Comparison of ENCODE assay signal across 1 cellular context in genomic region chr7:116271161-116271979, GRCh38.
TF ChIP-seq lines count a peak whose summit lies in the region.

No MANE protein-coding gene starts in this region.

TF ChIP-seq in HepG2, 621 proteins besides CTCF, POLR2A, EP300 and RAD21 (continued from another document):
- no peak for TF ChIP-seq GMEB1 (CRISPR knock-in tag; IDR thresholded peaks at IDR 0.05; ENCODE audit: borderline replicate concordance)
- TF ChIP-seq GABPA (IDR thresholded peaks at IDR 0.05; ENCODE audit: low read depth, low read length): no peak
- no peak for TF ChIP-seq GABPA (CRISPR knock-in tag; IDR thresholded peaks at IDR 0.05; ENCODE audit: low read depth)
- TF ChIP-seq AGO1 (IDR thresholded peaks at IDR 0.05; ENCODE audit: low read depth, low read length, poor library complexity, severe bottlenecking): no peak
- no peak for TF ChIP-seq HMG20A (CRISPR knock-in tag; IDR thresholded peaks at IDR 0.05; ENCODE audit: borderline replicate concordance)
- no peak for TF ChIP-seq NR2C2 (CRISPR knock-in tag; IDR thresholded peaks at IDR 0.05; ENCODE audit: borderline replicate concordance)
- no peak for TF ChIP-seq HDAC1 (CRISPR knock-in tag; IDR thresholded peaks at IDR 0.05)
- TF ChIP-seq RFX3 (CRISPR knock-in tag; IDR thresholded peaks at IDR 0.05): no peak
- TF ChIP-seq NFYC (CRISPR knock-in tag; IDR thresholded peaks at IDR 0.05): no peak
- no peak for TF ChIP-seq SALL2 (CRISPR knock-in tag; IDR thresholded peaks at IDR 0.05)
- TF ChIP-seq PHF20 (CRISPR knock-in tag; IDR thresholded peaks at IDR 0.05): no peak
- no peak for TF ChIP-seq RXRA (CRISPR knock-in tag; IDR thresholded peaks at IDR 0.05)
- TF ChIP-seq ZNF407 (CRISPR knock-in tag; IDR thresholded peaks at IDR 0.05; ENCODE audit: not compliant biosample characterization): no peak
- TF ChIP-seq CSRNP2 (CRISPR knock-in tag; conservative IDR thresholded peaks at IDR 0.05; ENCODE audit: low read depth): no peak
- no peak for TF ChIP-seq TARDBP (CRISPR knock-in tag; IDR thresholded peaks at IDR 0.05)
- no peak for TF ChIP-seq ZHX2 (IDR thresholded peaks at IDR 0.05; ENCODE audit: low read depth)
- no peak for TF ChIP-seq ZHX2 (CRISPR knock-in tag; IDR thresholded peaks at IDR 0.05; ENCODE audit: borderline replicate concordance)
- TF ChIP-seq ZNF263 (CRISPR knock-in tag; IDR thresholded peaks at IDR 0.05): no peak
- TF ChIP-seq ZFP1 (CRISPR knock-in tag; IDR thresholded peaks at IDR 0.05): no peak
